27 cellular contexts compared by ENCODE assay signal in the genomic region with DNA sequence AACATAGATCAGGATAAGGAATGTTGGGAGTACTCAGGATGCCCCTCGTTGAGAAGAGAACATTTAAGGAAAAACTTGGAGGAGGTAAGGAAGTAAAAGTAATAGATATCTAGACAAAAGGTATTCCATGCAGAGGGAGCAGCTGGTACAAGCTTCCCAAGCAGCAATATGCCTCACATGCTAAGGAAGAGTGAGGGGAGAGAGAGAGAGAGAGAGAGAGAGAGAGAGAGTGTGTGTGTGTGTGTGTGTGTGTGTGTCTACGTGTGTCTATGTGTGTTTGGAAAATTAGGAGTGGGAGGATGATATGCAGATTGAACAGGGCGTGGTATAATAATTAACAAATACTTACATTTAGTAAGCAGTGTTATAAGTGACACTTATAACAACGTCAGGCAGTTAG.
"Had no signal": no experiment of that assay in that cellular context is flagged by ENCODE, and none has a peak within 500 bp of the region (broad histone marks: within the 10 kb centered on the region; RNA-seq: fewer than 3 reads in every experiment).

No MANE protein-coding gene starts in this region.

- H3K4me3 ChIP-seq: body of pancreas had no signal

- ATAC-seq: activated CD4-positive, CD25-positive, alpha-beta regulatory T cell treated with anti-CD3 and anti-CD28 coated beads, Interleukin-2, amount 50 U/mL, for 24 hours; body of pancreas had no signal

- H3K36me3 ChIP-seq: WERI-Rb-1 had no signal

- H3K27me3 ChIP-seq: body of pancreas had no signal

- H3K27ac ChIP-seq: body of pancreas, epithelial cell of prostate, WERI-Rb-1 had no signal

- FAIRE-seq: colon, endometrium, endothelial cell of umbilical vein, frontal cortex had no signal

- DNase-seq: activated B cell treated with CpG ODN at 0.5 μM for 24 hours; activated CD4-positive, alpha-beta T cell treated with anti-CD3 and anti-CD28 coated beads for 48 hours; activated CD4-positive, alpha-beta T cell treated with anti-CD3 and anti-CD28 coated beads, Interleukin-2, amount 50 U/mL, for 1 hour; activated CD4-positive, alpha-beta T cell treated with anti-CD3 and anti-CD28 coated beads, Interleukin-2, amount 50 U/mL, for 48 hours; activated CD8-positive, alpha-beta memory T cell treated with anti-CD3 and anti-CD28 coated beads for 24 hours; activated CD8-positive, alpha-beta T cell treated with anti-CD3 and anti-CD28 coated beads for 36 hours; activated effector memory CD4-positive, alpha-beta T cell treated with Interleukin-2 at 50 U/mL for 16 hours; activated gamma-delta T cell treated with Interleukin-2 at 50 U/mL for 16 hours; activated naive CD4-positive, alpha-beta T cell treated with anti-CD3 and anti-CD28 coated beads, Interleukin-2, amount 50 U/mL, for 16 hours; activated naive CD4-positive, alpha-beta T cell treated with Interleukin-2 at 50 U/mL for 16 hours; activated T-cell treated with anti-CD3 and anti-CD28 coated beads, Interleukin-2, amount 50 U/mL, for 4 hours; aorta; body of pancreas; caudate nucleus; cortex of kidney; effector CD4-positive, alpha-beta T cell; effector memory CD8-positive, alpha-beta T cell; head of caudate nucleus; T-helper 17 cell; T1000; WERI-Rb-1 had no signal

- H3K4me1 ChIP-seq: body of pancreas had no signal

- H3K9me3 ChIP-seq: body of pancreas had no signal
